ENCODE assay signal across 19 cellular contexts in genomic region chr7:129123517-129123872, GRCh38. TPM values are rescaled to one million over a fixed set of nuclear protein-coding genes. Genes with fewer than 3 reads are reported as not detected.
DNase-seq lines count a peak whose midpoint lies in the region; ATAC-seq and TF ChIP-seq lines count a peak whose summit lies in the region.
"Had no signal": no experiment of that assay in that cellular context is flagged by ENCODE, and none has a peak within 500 bp of the region (broad histone marks: within the 10 kb centered on the region; RNA-seq: fewer than 3 reads in every experiment).

No MANE protein-coding gene starts in this region.

- no peak for ATAC-seq in activated T-cell treated with anti-CD3 and anti-CD28 coated beads, Interleukin-2, amount 50 U/mL, for 72 hours (replicated peaks in 1 of 2)
- ATAC-seq in GM21576 (IDR thresholded peaks at IDR 0.05; ENCODE audit: unreplicated experiment) (peak; percentile 25), HG03103 (IDR thresholded peaks at IDR 0.05; ENCODE audit: low read depth, unreplicated experiment) (peak; percentile 27), HG03196 (IDR thresholded peaks at IDR 0.05; ENCODE audit: unreplicated experiment) (no peak), foreskin keratinocyte (no peak)
- ATAC-seq in stimulated activated naive B cell treated with anti-CD40 and anti-IgM and Interleukin-4, amounts not matched to agents 10 μg/mL and 1 μg/mL and 100 μg/mL, for 72 hours (replicated peaks) = no peak

- H3K36me3 Mint-ChIP-seq in activated T-cell treated with anti-CD3 and anti-CD28 coated beads, Interleukin-2, amount 50 U/mL, for 72 hours (ENCODE audit: insufficient read depth in 2 of 2) = peaks cover 17 to 29% of the 10 kb centered on the region in 2 donors
- peaks cover 11 to 22% of the 10 kb centered on the region in 2 donors for H3K36me3 Mint-ChIP-seq in stimulated activated naive B cell treated with anti-CD40 and anti-IgM and Interleukin-4, amounts not matched to agents 10 μg/mL and 1 μg/mL and 100 μg/mL, for 72 hours

- H3K4me3 Mint-ChIP-seq in activated T-cell treated with anti-CD3 and anti-CD28 coated beads, Interleukin-2, amount 50 U/mL, for 72 hours = peak overlapping the region; percentile 46 to 75
- H3K4me3 Mint-ChIP-seq in stimulated activated naive B cell treated with anti-CD40 and anti-IgM and Interleukin-4, amounts not matched to agents 10 μg/mL and 1 μg/mL and 100 μg/mL, for 72 hours = peak overlapping the region; percentile 69 to 71
- H3K4me3 Mint-ChIP-seq: CD8-positive, alpha-beta memory T cell; endodermal cell had no signal

- H3K4me1 ChIP-seq in foreskin keratinocyte = no peaks in the 10 kb centered on the region
- H3K4me1 ChIP-seq: prostate gland, SJSA1, upper lobe of right lung had no signal

- H3K4me1 Mint-ChIP-seq in activated T-cell treated with anti-CD3 and anti-CD28 coated beads, Interleukin-2, amount 50 U/mL, for 72 hours (ENCODE audit: low read depth) = peaks cover 33% of the 10 kb centered on the region
- H3K4me1 Mint-ChIP-seq in stimulated activated naive B cell treated with anti-CD40 and anti-IgM and Interleukin-4, amounts not matched to agents 10 μg/mL and 1 μg/mL and 100 μg/mL, for 72 hours = peaks cover 26 to 42% of the 10 kb centered on the region in 2 donors
- H3K4me1 Mint-ChIP-seq: CD8-positive, alpha-beta memory T cell; endodermal cell had no signal

- H3K27me3 Mint-ChIP-seq in activated T-cell treated with anti-CD3 and anti-CD28 coated beads, Interleukin-2, amount 50 U/mL, for 72 hours (ENCODE audit: low read depth) = peaks cover 15% of the 10 kb centered on the region
- H3K27me3 Mint-ChIP-seq in stimulated activated naive B cell treated with anti-CD40 and anti-IgM and Interleukin-4, amounts not matched to agents 10 μg/mL and 1 μg/mL and 100 μg/mL, for 72 hours = no peaks in the 10 kb centered on the region
- H3K27me3 Mint-ChIP-seq: stimulated activated naive CD8-positive, alpha-beta T cell treated with anti-CD3 and anti-CD28 coated beads, Interleukin-15, amount 100 ng/mL, for 72 hours had no signal

- TF ChIP-seq CTCF in foreskin keratinocyte (conservative IDR thresholded peaks at IDR 0.05) = no peak

- peaks cover 2 to 11% of the 10 kb centered on the region in 2 donors for H3K9me3 Mint-ChIP-seq in activated T-cell treated with anti-CD3 and anti-CD28 coated beads, Interleukin-2, amount 50 U/mL, for 72 hours
- H3K9me3 Mint-ChIP-seq in stimulated activated naive B cell treated with anti-CD40 and anti-IgM and Interleukin-4, amounts not matched to agents 10 μg/mL and 1 μg/mL and 100 μg/mL, for 72 hours = peaks cover 9 to 16% of the 10 kb centered on the region in 2 donors

- H3K27ac ChIP-seq in foreskin keratinocyte = no peak overlapping the region
- H3K27ac ChIP-seq: prostate gland, SJSA1, upper lobe of right lung had no signal

- DNase-seq in activated T-cell treated with anti-CD3 and anti-CD28 coated beads, Interleukin-2, amount 50 U/mL, for 72 hours = no peak
- DNase-seq in activated T-cell treated with anti-CD3 and anti-CD28 coated beads for 4 hours = no peak
- DNase-seq in stimulated activated naive B cell treated with anti-CD40 and anti-IgM and Interleukin-4, amounts not matched to agents 10 μg/mL and 1 μg/mL and 100 μg/mL, for 72 hours = no peak
- no peak for DNase-seq in SK-N-DZ (ENCODE audit: low spot score)
- no peak for DNase-seq in foreskin keratinocyte
- DNase-seq: amniotic stem cell; CD8-positive, alpha-beta memory T cell; central memory CD4-positive, alpha-beta T cell; endodermal cell; NCI-H2029 treated with DMSO at 0.1 percent for 48 hours; NCI-H524; OCI-M1; upper lobe of right lung had no signal

- H3K27ac Mint-ChIP-seq in activated T-cell treated with anti-CD3 and anti-CD28 coated beads, Interleukin-2, amount 50 U/mL, for 72 hours = no peak overlapping the region
- peak overlapping the region; percentile 98 for H3K27ac Mint-ChIP-seq in stimulated activated naive B cell treated with anti-CD40 and anti-IgM and Interleukin-4, amounts not matched to agents 10 μg/mL and 1 μg/mL and 100 μg/mL, for 72 hours
- H3K27ac Mint-ChIP-seq: CD8-positive, alpha-beta memory T cell; endodermal cell had no signal

- H3K27me3 ChIP-seq in foreskin keratinocyte = peaks cover 44% of the 10 kb centered on the region
- H3K27me3 ChIP-seq: SJSA1 had no signal

RNA-seq across cellular contexts. Expression of gene TSPAN33, which starts 21.0 kb away (rescaled TPM):
- total RNA-seq in activated T-cell treated with anti-CD3 and anti-CD28 coated beads, Interleukin-2, amount 50 U/mL, for 72 hours = 10 to 100 TPM; 17.3 to 31.5 TPM
- 19.2 and 19.5 TPM in 2 replicates for polyA plus RNA-seq in SK-N-DZ (2014; cell fraction: cytosol; rRNA removed)
- polyA plus RNA-seq in SK-N-DZ (2014; cell fraction: nucleus; rRNA removed) = 9.0 and 10.4 TPM in 2 replicates
- 1.4 and 4.5 TPM in 2 replicates for total RNA-seq in foreskin keratinocyte
- polyA plus RNA-seq in foreskin keratinocyte = 1.6 and 4.5 TPM in 2 replicates

Comparison
In these comparisons a context has a peak if more than half of its experiments do, and no peak if none do; other contexts are left out.
1. ATAC-seq: peak in GM21576 (single experiment) and HG03103 (single experiment); none in activated T-cell treated with anti-CD3 and anti-CD28 coated beads, Interleukin-2, amount 50 U/mL, for 72 hours (0 of 2), stimulated activated naive B cell treated with anti-CD40 and anti-IgM and Interleukin-4, amounts not matched to agents 10 μg/mL and 1 μg/mL and 100 μg/mL, for 72 hours (0 of 2), HG03196 (single experiment) and foreskin keratinocyte (single experiment).